1 cellular context compared by ENCODE assay signal in the genomic region with DNA sequence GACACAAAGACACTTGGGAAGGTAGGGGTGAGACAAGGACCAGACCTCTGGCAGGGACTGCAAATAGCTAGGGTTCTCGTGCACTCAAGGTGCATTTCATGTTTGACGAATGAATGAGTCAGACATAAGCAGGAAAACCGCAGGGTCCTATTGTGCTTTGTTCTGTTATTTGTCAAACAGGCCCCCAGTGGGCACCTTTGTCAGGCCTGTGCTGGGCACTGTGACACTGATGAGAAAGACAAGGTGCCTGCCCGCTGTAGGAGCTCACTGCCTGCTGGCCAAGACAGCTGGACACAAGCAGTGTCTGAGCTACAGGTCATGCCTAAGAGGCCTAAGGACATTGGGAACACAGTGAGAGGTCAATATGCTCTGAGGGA.
TF ChIP-seq lines count a peak whose summit lies in the region.

No MANE protein-coding gene starts in this region.

TF ChIP-seq in GM23338, 12 proteins besides CTCF, POLR2A, EP300 and RAD21 (continued from another document):
- no peak for TF ChIP-seq ZNF462 (CRISPR knock-in tag; IDR thresholded peaks at IDR 0.05)
- TF ChIP-seq, protein P1, sequence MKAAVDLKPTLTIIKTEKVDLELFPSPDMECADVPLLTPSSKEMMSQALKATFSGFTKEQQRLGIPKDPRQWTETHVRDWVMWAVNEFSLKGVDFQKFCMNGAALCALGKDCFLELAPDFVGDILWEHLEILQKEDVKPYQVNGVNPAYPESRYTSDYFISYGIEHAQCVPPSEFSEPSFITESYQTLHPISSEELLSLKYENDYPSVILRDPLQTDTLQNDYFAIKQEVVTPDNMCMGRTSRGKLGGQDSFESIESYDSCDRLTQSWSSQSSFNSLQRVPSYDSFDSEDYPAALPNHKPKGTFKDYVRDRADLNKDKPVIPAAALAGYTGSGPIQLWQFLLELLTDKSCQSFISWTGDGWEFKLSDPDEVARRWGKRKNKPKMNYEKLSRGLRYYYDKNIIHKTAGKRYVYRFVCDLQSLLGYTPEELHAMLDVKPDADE (IDR thresholded peaks at IDR 0.05) = no peak
